1 cellular context compared by ENCODE assay signal in genomic region chr6:138773177-138774091, GRCh38.
A peak's percentile ranks its signal among the peaks of the same experiment; 100 is the strongest.
TF ChIP-seq lines count a peak whose summit lies in the region.

TSS of gene CCDC28A (plus strand) at chr6:138773769. CDS start at chr6:138776121, 2,352 bp downstream.

TF ChIP-seq in HEK293, 187 proteins besides CTCF, POLR2A, EP300 and RAD21 (continued from another document and continues in another):
- TF ChIP-seq ZNF169 (tag by site-specific recombination; IDR thresholded peaks at IDR 0.05) (no peak), ZBTB6 (tag by site-specific recombination; IDR thresholded peaks at IDR 0.05) (no peak), ZSCAN30 (tag by site-specific recombination; IDR thresholded peaks at IDR 0.05) (peak; percentile 24; the same call in 1 of the 2 replicates), ZNF394 (tag by site-specific recombination; IDR thresholded peaks at IDR 0.05; ENCODE audit: borderline replicate concordance) (peak; percentile 66; the same call in 1 of the 2 replicates), FEZF1 (tag by site-specific recombination; IDR thresholded peaks at IDR 0.05) (no peak), ZNF211 (tag by site-specific recombination; IDR thresholded peaks at IDR 0.05; ENCODE audit: low read depth) (no peak), ZNF830 (tag by site-specific recombination; IDR thresholded peaks at IDR 0.05; ENCODE audit: low read depth) (no peak), ZNF529 (tag by site-specific recombination; IDR thresholded peaks at IDR 0.05; ENCODE audit: insufficient replicate concordance) (no peak), EGR2 (tag by site-specific recombination; IDR thresholded peaks at IDR 0.05; ENCODE audit: low read depth) (no peak), ZBTB11 (tag by site-specific recombination; conservative IDR thresholded peaks at IDR 0.05; ENCODE audit: low read depth) (peak; percentile 95), MZF1 (tag by site-specific recombination; IDR thresholded peaks at IDR 0.05; ENCODE audit: borderline replicate concordance) (peak; percentile 79; the same call in 1 of the 2 replicates), ZNF837 (tag by site-specific recombination; IDR thresholded peaks at IDR 0.05) (no peak), ZNF768 (tag by site-specific recombination; IDR thresholded peaks at IDR 0.05) (no peak), ZNF16 (tag by site-specific recombination; IDR thresholded peaks at IDR 0.05; ENCODE audit: low read depth) (no peak), KLF10 (tag by site-specific recombination; IDR thresholded peaks at IDR 0.05) (no peak), ZNF174 (tag by site-specific recombination; IDR thresholded peaks at IDR 0.05) (no peak), KLF16 (tag by site-specific recombination; IDR thresholded peaks at IDR 0.05) (no peak), ZSCAN18 (tag by site-specific recombination; IDR thresholded peaks at IDR 0.05) (no peak), TCF7L2 (IDR thresholded peaks at IDR 0.05; ENCODE audit: borderline replicate concordance, low read depth, low read length) (no peak), ZNF416 (tag by site-specific recombination; IDR thresholded peaks at IDR 0.05) (no peak), PATZ1 (tag by site-specific recombination; IDR thresholded peaks at IDR 0.05) (peak; percentile 87), ZNF366 (tag by site-specific recombination; conservative IDR thresholded peaks at IDR 0.05) (no peak; the same call in 1 of the 2 replicates), ZNF132 (tag by site-specific recombination; IDR thresholded peaks at IDR 0.05; ENCODE audit: borderline replicate concordance) (no peak), ZNF214 (tag by site-specific recombination; IDR thresholded peaks at IDR 0.05; ENCODE audit: borderline replicate concordance) (no peak), ZNF549 (tag by site-specific recombination; IDR thresholded peaks at IDR 0.05) (no peak), GLI2 (tag by site-specific recombination; IDR thresholded peaks at IDR 0.05; ENCODE audit: borderline replicate concordance, low read depth) (no peak), HOXC10 (CRISPR knock-in tag; IDR thresholded peaks at IDR 0.05) (no peak), ZNF544 (tag by site-specific recombination; IDR thresholded peaks at IDR 0.05) (no peak), ZFP69B (tag by site-specific recombination; IDR thresholded peaks at IDR 0.05) (no peak), ZNF530 (tag by site-specific recombination; IDR thresholded peaks at IDR 0.05; ENCODE audit: low read depth) (no peak), ZNF580 (tag by site-specific recombination; IDR thresholded peaks at IDR 0.05) (peak; percentile 40; the same call in 1 of the 2 replicates), ZNF239 (tag by site-specific recombination; IDR thresholded peaks at IDR 0.05) (no peak), ZNF555 (tag by site-specific recombination; conservative IDR thresholded peaks at IDR 0.05) (no peak), OSR2 (tag by site-specific recombination; IDR thresholded peaks at IDR 0.05) (no peak), ATF2 (tag by site-specific recombination; IDR thresholded peaks at IDR 0.05; ENCODE audit: low read depth) (peak; percentile 94), ZNF184 (tag by site-specific recombination; IDR thresholded peaks at IDR 0.05) (no peak), ZNF391 (tag by site-specific recombination; IDR thresholded peaks at IDR 0.05; ENCODE audit: borderline replicate concordance, low read depth) (no peak), ZNF146 (tag by site-specific recombination; IDR thresholded peaks at IDR 0.05) (no peak), YY2 (tag by site-specific recombination; IDR thresholded peaks at IDR 0.05) (peak; percentile 81), ZEB2 (tag by site-specific recombination; IDR thresholded peaks at IDR 0.05) (peak; percentile 22; the same call in 1 of the 2 replicates), ZNF37A (tag by site-specific recombination; IDR thresholded peaks at IDR 0.05) (no peak), GLIS2 (tag by site-specific recombination; IDR thresholded peaks at IDR 0.05) (peak; percentile 89), ZNF426 (tag by site-specific recombination; IDR thresholded peaks at IDR 0.05) (no peak), SP7 (tag by site-specific recombination; IDR thresholded peaks at IDR 0.05) (peak; percentile 8), ZNF362 (tag by site-specific recombination; IDR thresholded peaks at IDR 0.05) (no peak), ZNF548 (tag by site-specific recombination; IDR thresholded peaks at IDR 0.05) (no peak), RBAK (tag by site-specific recombination; IDR thresholded peaks at IDR 0.05) (no peak), ZNF23 (tag by site-specific recombination; IDR thresholded peaks at IDR 0.05; ENCODE audit: borderline replicate concordance) (no peak), ZNF677 (tag by site-specific recombination; IDR thresholded peaks at IDR 0.05) (no peak), TRIM28 (IDR thresholded peaks at IDR 0.05; ENCODE audit: borderline replicate concordance, low read length) (no peak), ZNF311 (tag by site-specific recombination; IDR thresholded peaks at IDR 0.05; ENCODE audit: borderline replicate concordance) (no peak), HOXA7 (CRISPR knock-in tag; IDR thresholded peaks at IDR 0.05; ENCODE audit: borderline replicate concordance) (no peak), GLIS1 (tag by site-specific recombination; IDR thresholded peaks at IDR 0.05) (peak; percentile 70), ZNF521 (tag by site-specific recombination; IDR thresholded peaks at IDR 0.05) (no peak), ZNF302 (tag by site-specific recombination; IDR thresholded peaks at IDR 0.05; ENCODE audit: low read depth) (no peak), ZNF280C (tag by site-specific recombination; IDR thresholded peaks at IDR 0.05) (no peak), ZNF26 (tag by site-specific recombination; IDR thresholded peaks at IDR 0.05) (no peak)
